13 cellular contexts compared by ENCODE assay signal in genomic region chr17:37541880-37542675, GRCh38. TPM values are rescaled to one million over a fixed set of nuclear protein-coding genes. Genes with fewer than 3 reads are reported as not detected.
DNase-seq lines count a peak whose midpoint lies in the region; ATAC-seq, FAIRE-seq and TF ChIP-seq lines count a peak whose summit lies in the region.
"Had no signal": no experiment of that assay in that cellular context is flagged by ENCODE, and none has a peak within 500 bp of the region (broad histone marks: within the 10 kb centered on the region; RNA-seq: fewer than 3 reads in every experiment).

No MANE protein-coding gene starts in this region.

- H3K4me3 Mint-ChIP-seq in activated T-cell treated with anti-CD3 and anti-CD28 coated beads, Interleukin-2, amount 50 U/mL, for 24 hours: no peak overlapping the region
- H3K4me3 Mint-ChIP-seq: B cell; stimulated activated memory B cell treated with anti-CD40 and anti-IgM and Interleukin-4, amounts not matched to agents 10 μg/mL and 1 μg/mL and 100 μg/mL, for 72 hours had no signal

- peaks cover 81% of the 10 kb centered on the region for H3K36me3 Mint-ChIP-seq in activated T-cell treated with anti-CD3 and anti-CD28 coated beads, Interleukin-2, amount 50 U/mL, for 24 hours (ENCODE audit: low read depth)

- intact Hi-C loops in cardiac septum (cut with DNase I): no loop called here

- H3K4me3 ChIP-seq in epithelial cell of esophagus (ENCODE audit: low read length): no peak overlapping the region
- H3K4me3 ChIP-seq in osteoblast (ENCODE audit: insufficient read depth, low read length): no peak overlapping the region

- H3K27me3 ChIP-seq in osteoblast (ENCODE audit: insufficient read depth, low read length): no peaks in the 10 kb centered on the region

- peaks cover 48% of the 10 kb centered on the region for H3K36me3 ChIP-seq in osteoblast (ENCODE audit: insufficient read depth, low read length)

- no peak for ATAC-seq in GM21367 (IDR thresholded peaks at IDR 0.05; ENCODE audit: unreplicated experiment)
- ATAC-seq: stimulated activated memory B cell treated with anti-CD40 and anti-IgM and Interleukin-4, amounts not matched to agents 10 μg/mL and 1 μg/mL and 100 μg/mL, for 72 hours had no signal

- no peak overlapping the region for H3K4me2 ChIP-seq in osteoblast (ENCODE audit: insufficient read depth, low read length)

- H2AFZ ChIP-seq in osteoblast (ENCODE audit: low read length): no peak overlapping the region

- H3K79me2 ChIP-seq in osteoblast (ENCODE audit: insufficient read depth, low read length): peaks cover 11% of the 10 kb centered on the region

- no peak for TF ChIP-seq CTCF in epithelial cell of esophagus (IDR thresholded peaks at IDR 0.05; ENCODE audit: insufficient read depth, low read depth, low read length, missing control alignments)
- TF ChIP-seq CTCF in osteoblast (IDR thresholded peaks at IDR 0.05; ENCODE audit: extremely low read depth, low read depth, low read length): no peak

- no peaks in the 10 kb centered on the region for H3K9me3 ChIP-seq in osteoblast (ENCODE audit: low read depth, low read length)

- FAIRE-seq in frontal cortex (lab: Jason Lieb, UNC): no peak

- H4K20me1 ChIP-seq in osteoblast (ENCODE audit: insufficient read depth, low read length): no peaks in the 10 kb centered on the region

- no peaks in the 10 kb centered on the region for H3K9me3 Mint-ChIP-seq in activated T-cell treated with anti-CD3 and anti-CD28 coated beads, Interleukin-2, amount 50 U/mL, for 24 hours
- H3K9me3 Mint-ChIP-seq: stimulated activated memory B cell treated with anti-CD40 and anti-IgM and Interleukin-4, amounts not matched to agents 10 μg/mL and 1 μg/mL and 100 μg/mL, for 72 hours had no signal

- no peaks in the 10 kb centered on the region for H3K27me3 Mint-ChIP-seq in activated T-cell treated with anti-CD3 and anti-CD28 coated beads, Interleukin-2, amount 50 U/mL, for 24 hours
- H3K27me3 Mint-ChIP-seq: B cell; stimulated activated memory B cell treated with anti-CD40 and anti-IgM and Interleukin-4, amounts not matched to agents 10 μg/mL and 1 μg/mL and 100 μg/mL, for 72 hours had no signal

- peak overlapping the region; percentile 90 for H3K27ac Mint-ChIP-seq in activated T-cell treated with anti-CD3 and anti-CD28 coated beads, Interleukin-2, amount 50 U/mL, for 24 hours
- H3K27ac Mint-ChIP-seq: B cell; stimulated activated memory B cell treated with anti-CD40 and anti-IgM and Interleukin-4, amounts not matched to agents 10 μg/mL and 1 μg/mL and 100 μg/mL, for 72 hours had no signal

- H3K27ac ChIP-seq in osteoblast (ENCODE audit: low read depth, low read length): peak overlapping the region; percentile 23
- H3K27ac ChIP-seq: VCaP had no signal

- peaks cover 25% of the 10 kb centered on the region for H3K4me1 Mint-ChIP-seq in activated T-cell treated with anti-CD3 and anti-CD28 coated beads, Interleukin-2, amount 50 U/mL, for 24 hours (ENCODE audit: low read depth)

- peaks cover 18% of the 10 kb centered on the region for H3K4me1 ChIP-seq in osteoblast (ENCODE audit: insufficient read depth, low read length)

- no peak for DNase-seq in activated T-cell treated with anti-CD3 and anti-CD28 coated beads, Interleukin-2, amount 50 U/mL, for 24 hours
- no peak for DNase-seq in activated T-cell treated with anti-CD3 and anti-CD28 coated beads, Interleukin-2, amount 50 U/mL, for 48 hours
- peak; percentile 40 for DNase-seq in RKO (ENCODE audit: low spot score)
- DNase-seq in epithelial cell of esophagus (ENCODE audit: low read depth): peak; percentile 64
- peak; percentile 85 for DNase-seq in osteoblast (ENCODE audit: insufficient read length, low spot score, missing footprints)
- DNase-seq in frontal cortex (ENCODE audit: low spot score in 2 of 2): no peak
- DNase-seq in cardiac septum (ENCODE audit: low spot score): no peak
- DNase-seq: anterior cingulate cortex; stimulated activated CD4-positive, alpha-beta T cell treated with anti-CD3 and anti-CD28 coated beads, Interleukin-12 subunit alpha, Interleukin-12 subunit beta, amount 100 ng/mL, for 4 hours had no signal

RNA-seq across cellular contexts. Expression of gene DUSP14, which starts 52.4 kb away (rescaled TPM):
- 79.3 and 97.7 TPM in 2 replicates for total RNA-seq in osteoblast
- total RNA-seq in frontal cortex: 15.1 TPM
- 22.4 TPM for total RNA-seq in cardiac septum

Comparison
In these comparisons a context has a peak if more than half of its experiments do, and no peak if none do; other contexts are left out.
1. DNase-seq: peak in RKO (single experiment), epithelial cell of esophagus (single experiment) and osteoblast (single experiment); none in activated T-cell treated with anti-CD3 and anti-CD28 coated beads, Interleukin-2, amount 50 U/mL, for 24 hours (single experiment), activated T-cell treated with anti-CD3 and anti-CD28 coated beads, Interleukin-2, amount 50 U/mL, for 48 hours (0 of 2), frontal cortex (0 of 2) and cardiac septum (single experiment).